In the genomic region with DNA sequence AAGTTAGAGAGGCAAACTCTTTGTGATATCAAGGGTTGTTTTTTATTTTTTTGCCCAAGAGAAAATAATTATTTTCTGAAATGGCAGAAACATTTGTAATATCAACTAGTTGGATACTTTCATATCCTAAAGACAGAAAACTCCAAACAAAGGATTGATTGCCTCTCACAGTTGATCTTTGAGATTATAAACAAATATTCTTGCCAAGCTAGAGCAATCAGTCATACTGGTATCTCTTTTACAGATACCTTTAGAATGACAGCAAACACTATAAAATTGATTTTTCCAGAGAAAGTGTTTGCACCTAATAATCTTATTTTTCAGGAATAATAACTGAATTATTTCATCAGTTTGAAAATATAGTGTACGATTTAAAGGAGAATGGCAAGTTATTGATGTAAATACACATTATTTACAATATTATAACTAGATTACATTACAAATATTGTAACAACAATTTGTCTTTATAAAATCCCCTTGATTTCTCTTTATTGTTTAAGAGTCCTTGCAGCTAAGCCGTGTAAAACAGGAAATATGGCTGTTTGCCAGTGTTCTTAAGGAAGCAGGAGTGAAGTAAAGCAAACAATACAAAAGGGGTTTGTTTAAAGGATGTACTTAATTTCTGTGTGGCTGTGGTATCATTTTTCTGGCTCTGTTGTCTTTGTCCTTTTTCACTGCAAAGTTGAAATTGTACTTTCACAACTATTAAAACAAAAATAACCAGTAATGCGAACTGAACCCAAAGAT, we compare ENCODE assay signal across 10 cellular contexts. TPM values are rescaled to one million over a fixed set of nuclear protein-coding genes. Genes with fewer than 3 reads are reported as not detected.
DNase-seq lines count a peak whose midpoint lies in the region; ATAC-seq, FAIRE-seq and TF ChIP-seq lines count a peak whose summit lies in the region.
"Had no signal": no experiment of that assay in that cellular context is flagged by ENCODE, and none has a peak within 500 bp of the region (broad histone marks: within the 10 kb centered on the region; RNA-seq: fewer than 3 reads in every experiment).

No MANE protein-coding gene starts in this region.

- H3K4me3 ChIP-seq in K562: no peak overlapping the region
- no peak overlapping the region; a peak in 1 of 6 replicates for H3K4me3 ChIP-seq in HepG2 (replicated peaks in 1 of 3; ENCODE audit: insufficient read depth in 1 of 3, low read depth in 2 of 3, low read length in 3 of 3)

- no peak for FAIRE-seq in K562 (lab: Jason Lieb, UNC)
- FAIRE-seq in HepG2 (lab: Jason Lieb, UNC): no peak

- CTCF ChIA-PET in K562 (lab: Yijun Ruan, JAX; ENCODE audit: low intra/inter-chr PET ratio) (interaction anchor here (0.6 to 5.7 kb wide), 4 partner anchors 12 to 291 kb away, joined by 3 to 77 read pairs (median 19); no protein-coding TSS in a partner anchor), HepG2 (lab: Yijun Ruan, JAX; ENCODE audit: low intra/inter-chr PET ratio, low total read pairs) (interaction anchor here (1.9 to 3.9 kb wide), 3 partner anchors 141 to 291 kb away, joined by 10 to 46 read pairs (median 20); no protein-coding TSS in a partner anchor)

- H3K9me3 ChIP-seq in K562 (replicated peaks; ENCODE audit: control insufficient read depth, insufficient read depth, low read depth, low read length) (no peaks in the 10 kb centered on the region), HepG2 (ENCODE audit: low read length) (no peaks in the 10 kb centered on the region)

- ATAC-seq in K562: no peak
- no peak for ATAC-seq in HepG2
- ATAC-seq in HG03135 (IDR thresholded peaks at IDR 0.05; ENCODE audit: unreplicated experiment): no peak
- ATAC-seq in HG03159 (IDR thresholded peaks at IDR 0.05; ENCODE audit: unreplicated experiment): no peak
- ATAC-seq in HG02970 (IDR thresholded peaks at IDR 0.05; ENCODE audit: low FRiP score, unreplicated experiment): no peak

- intact Hi-C loops in K562 (cut with micrococcal nuclease) (loop anchor here (5.0 kb wide), 2 partner anchors 52 to 287 kb away; no protein-coding TSS in a partner anchor), HepG2 (cut with micrococcal nuclease; ENCODE audit: unreplicated experiment) (loop anchor here (2.0 to 10.0 kb wide), 3 partner anchors 20 to 292 kb away; no protein-coding TSS in a partner anchor)

- no peak overlapping the region for H3K4me2 ChIP-seq in K562 (ENCODE audit: insufficient read depth, low read length)
- no peak overlapping the region for H3K4me2 ChIP-seq in HepG2 (ENCODE audit: low read depth, low read length)
- H3K4me2 ChIP-seq: KMS-11 had no signal

- H3K4me1 ChIP-seq in K562 (replicated peaks in 1 of 2; ENCODE audit: control insufficient read depth in 2 of 2, insufficient read depth in 2 of 2, low read length in 2 of 2): peaks cover 6 to 31% of the 10 kb centered on the region in 2 experiments
- H3K4me1 ChIP-seq in HepG2 (ENCODE audit: insufficient read depth, low read length): peaks cover 21% of the 10 kb centered on the region

- H4K20me1 ChIP-seq in K562 (replicated peaks; ENCODE audit: control insufficient read depth, insufficient read depth, low read length) (no peaks in the 10 kb centered on the region), HepG2 (ENCODE audit: insufficient read depth, low read length) (no peaks in the 10 kb centered on the region)

- H3K9me1 ChIP-seq in K562 (ENCODE audit: control insufficient read depth, insufficient read depth, low read length): no peaks in the 10 kb centered on the region

- DNase-seq in COLO829 (ENCODE audit: low spot score): peak; percentile 44
- DNase-seq in NCI-H1105 (lab: John Stamatoyannopoulos, UW): peak; percentile 19
- DNase-seq in K562 (ENCODE audit: extremely low read depth in 1 of 4, low spot score in 3 of 4): no peak
- DNase-seq in HepG2 (ENCODE audit: low spot score): peak; percentile 20
- DNase-seq in GM20000 (ENCODE audit: low spot score): no peak
- DNase-seq: DND-41 had no signal

- TF ChIP-seq CTCF in K562 (IDR thresholded peaks at IDR 0.05 in 2 of 3, conservative IDR thresholded peaks at IDR 0.05 in 1 of 3; ENCODE audit: insufficient read depth in 2 of 3, low read depth in 1 of 3, low read length in 3 of 3): no peak
- no peak for TF ChIP-seq CTCF in HepG2 (CRISPR knock-in tag; IDR thresholded peaks at IDR 0.05)
- TF ChIP-seq CTCF in GM20000 (IDR thresholded peaks at IDR 0.05; ENCODE audit: extremely low read depth, missing control alignments): no peak

- TF ChIP-seq EP300 in K562 (IDR thresholded peaks at IDR 0.05; ENCODE audit: low read length) (no peak), HepG2 (IDR thresholded peaks at IDR 0.05; ENCODE audit: low read depth in 2 of 2, low read length in 2 of 2) (no peak), HepG2 (CRISPR knock-in tag; IDR thresholded peaks at IDR 0.05; ENCODE audit: borderline replicate concordance) (no peak)

- no peak for TF ChIP-seq POLR2A in K562 (conservative IDR thresholded peaks at IDR 0.05)
- TF ChIP-seq POLR2A in HepG2 (IDR thresholded peaks at IDR 0.05; ENCODE audit: insufficient read depth in 1 of 2, low read depth in 2 of 2, low read length in 2 of 2): no peak

- no peak overlapping the region; a peak in 1 of 4 replicates for H3K9ac ChIP-seq in K562 (ENCODE audit: insufficient read depth in 1 of 2, low read depth in 2 of 2, low read length in 2 of 2)
- no peak overlapping the region for H3K9ac ChIP-seq in HepG2 (ENCODE audit: insufficient read depth, low read depth, low read length)
- H3K9ac ChIP-seq: KMS-11 had no signal

- POLR2A ChIA-PET in K562 (lab: Yijun Ruan, JAX) (interaction anchor here (0.6 kb wide), 1 partner anchor 142 kb away, joined by 3 read pairs; no protein-coding TSS in a partner anchor), HepG2 (lab: Yijun Ruan, JAX) (no interaction called here)

- no TSS peak for BruUV-seq in K562 (replicated peaks; lab: Mats Ljungman, UMichigan)
- no TSS peak for BruUV-seq in HepG2 (replicated peaks; lab: Mats Ljungman, UMichigan)

- peaks cover 88% of the 10 kb centered on the region for H3K79me2 ChIP-seq in K562 (ENCODE audit: control insufficient read depth, insufficient read depth, low read length)
- no peaks in the 10 kb centered on the region for H3K79me2 ChIP-seq in HepG2 (ENCODE audit: insufficient read depth, low read length)

- TF ChIP-seq RAD21 in K562 (CRISPR knock-in tag; conservative IDR thresholded peaks at IDR 0.05 in 1 of 2, IDR thresholded peaks at IDR 0.05 in 1 of 2): no peak
- TF ChIP-seq RAD21 in HepG2 (CRISPR knock-in tag; IDR thresholded peaks at IDR 0.05): no peak

- H3K36me3 ChIP-seq in K562 (ENCODE audit: control insufficient read depth, insufficient read depth, low read length) (no peaks in the 10 kb centered on the region; the same call in 2 of the 3 replicates), HepG2 (replicated peaks in 1 of 2; ENCODE audit: control insufficient read depth in 1 of 2, insufficient read depth in 2 of 2, low read length in 2 of 2) (no peaks in the 10 kb centered on the region)

- H2AFZ ChIP-seq in K562 (ENCODE audit: low read depth, low read length): no peak overlapping the region
- no peak overlapping the region for H2AFZ ChIP-seq in HepG2 (ENCODE audit: low read length)

- H3K27me3 ChIP-seq in K562 (ENCODE audit: control insufficient read depth in 2 of 2, insufficient read depth in 2 of 2, low read length in 2 of 2) (no peaks in the 10 kb centered on the region), HepG2 (ENCODE audit: control insufficient read depth in 1 of 2, insufficient read depth in 2 of 2, low read length in 2 of 2) (no peaks in the 10 kb centered on the region)

- WGBS in K562 (ENCODE audit: insufficient coverage, low coverage, missing lambda C conversion rate): 40% methylated on average over 3 of the region's 3 CpGs
- 51% methylated on average over 3 of the region's 3 CpGs for WGBS in HepG2 (ENCODE audit: low lambda C conversion rate)

- H3K27ac ChIP-seq in K562 (ENCODE audit: extremely low read depth, low read depth, low read length): peak overlapping the region; percentile 36; the same call in 2 of the 3 replicates
- H3K27ac ChIP-seq in HepG2 (ENCODE audit: extremely low read length, insufficient read depth, low read length): no peak overlapping the region
- H3K27ac ChIP-seq: KMS-11 had no signal

- in situ Hi-C loops in K562 (cut with MboI): loop anchor here (5.0 to 10.0 kb wide), 2 partner anchors 142 to 290 kb away; no protein-coding TSS in a partner anchor
- in situ Hi-C loops in HepG2 (cut with HindIII; ENCODE audit: extremely low pct_ligation_motif_present, low pct_unique_long_range_greater_than_20kb): loop anchor here (5.0 to 25.0 kb wide), 3 partner anchors 82 to 297 kb away; no protein-coding TSS in a partner anchor

RNA-seq across cellular contexts. Expression of gene MAPK8, which starts 58.4 kb away (rescaled TPM):
- 97.6 and 205 TPM in 2 replicates for total RNA-seq in K562 (2011; cell fraction: chromatin; rRNA removed; ENCODE audit: low replicate concordance)
- 32.9 and 40.0 TPM in 2 replicates for total RNA-seq in K562 (2011; cell fraction: nucleolus; rRNA removed)
- total RNA-seq in K562 (2011; cell fraction: nucleoplasm; rRNA removed): 81.8 and 108 TPM in 2 replicates
- 40.1 and 44.7 TPM in 2 replicates for total RNA-seq in K562 (2014; rRNA removed)
- total RNA-seq in K562 (2014; rRNA removed; fragmentation: Illumina TruSeq; extraction: Trizol): 72.9 and 92.4 TPM in 2 replicates
- total RNA-seq in K562 (2015; rRNA removed; fragmentation: Illumina TruSeq; extraction: Trizol): 60.2 and 63.8 TPM in 2 replicates
- total RNA-seq in K562 (2021): 68.3 and 72.4 TPM in 2 replicates
- 110 and 159 TPM in 2 replicates for polyA plus RNA-seq in K562 (2011; rRNA removed)
- polyA plus RNA-seq in K562 (2011; cell fraction: cytosol; rRNA removed): 32.6 and 54.1 TPM in 2 replicates
- 60.4 and 79.1 TPM in 2 replicates for polyA plus RNA-seq in K562 (2011; cell fraction: nucleus; rRNA removed)
- 43.5 and 52.0 TPM in 2 replicates for polyA plus RNA-seq in K562 (2012)
- 91.0 and 93.4 TPM in 2 replicates for polyA plus RNA-seq in K562 (2014; fragmentation: Illumina TruSeq; extraction: Trizol)
- 1 to 10 TPM; 6.4 to 6.8 TPM for polyA plus RNA-seq in K562 (2014; fragmentation: Nextera tagmentation; extraction: Ambion mirVana)
- 65.5 and 71.0 TPM in 2 replicates for polyA plus RNA-seq in K562 (2014; rRNA removed)
- polyA minus RNA-seq in K562 (2011; rRNA and poly(A)+ RNA removed): 127 and 194 TPM in 2 replicates
- polyA minus RNA-seq in K562 (2011; cell fraction: cytosol; rRNA and poly(A)+ RNA removed): 45.0 and 46.1 TPM in 2 replicates
- 58.6 and 104 TPM in 2 replicates for polyA minus RNA-seq in K562 (2011; cell fraction: nucleus; rRNA and poly(A)+ RNA removed)
- total RNA-seq in HepG2 (2016; rRNA removed; fragmentation: Illumina TruSeq; extraction: Trizol): 47.3 and 64.5 TPM in 2 replicates
- 38.1 and 43.3 TPM in 2 replicates for total RNA-seq in HepG2 (2016; cell fraction: cytosol; rRNA removed; fragmentation: Illumina TruSeq; extraction: Trizol; ENCODE audit: low read depth)
- 52.5 and 69.3 TPM in 2 replicates for total RNA-seq in HepG2 (2016; cell fraction: insoluble cytoplasmic fraction; rRNA removed; fragmentation: Illumina TruSeq; extraction: Trizol)
- 40.8 and 50.0 TPM in 2 replicates for total RNA-seq in HepG2 (2016; cell fraction: membrane; rRNA removed; fragmentation: Illumina TruSeq; extraction: Trizol)
- 47.3 and 50.1 TPM in 2 replicates for total RNA-seq in HepG2 (2016; cell fraction: nucleus; rRNA removed; fragmentation: Illumina TruSeq; extraction: Trizol)
- 28.9 and 41.6 TPM in 2 replicates for polyA plus RNA-seq in HepG2 (2011; rRNA removed)
- polyA plus RNA-seq in HepG2 (2011; cell fraction: cytosol; rRNA removed): 20.5 and 25.1 TPM in 2 replicates
- polyA plus RNA-seq in HepG2 (2011; cell fraction: nucleus; rRNA removed): 23.9 and 28.6 TPM in 2 replicates
- 27.8 and 29.2 TPM in 2 replicates for polyA plus RNA-seq in HepG2 (2012)
- 7.5 and 9.5 TPM in 2 replicates for polyA plus RNA-seq in HepG2 (2016; cell fraction: cytosol; fragmentation: Illumina TruSeq; extraction: Trizol; ENCODE audit: low read depth)
- 48.2 and 48.3 TPM in 2 replicates for polyA plus RNA-seq in HepG2 (2016; cell fraction: insoluble cytoplasmic fraction; fragmentation: Illumina TruSeq; extraction: Trizol; ENCODE audit: low read depth)
- polyA plus RNA-seq in HepG2 (2016; cell fraction: membrane; fragmentation: Illumina TruSeq; extraction: Trizol; ENCODE audit: low read depth): 18.9 and 25.1 TPM in 2 replicates
- polyA plus RNA-seq in HepG2 (2016; cell fraction: nucleus; fragmentation: Illumina TruSeq; extraction: Trizol; ENCODE audit: insufficient read depth, low read depth): 49.0 and 52.9 TPM in 2 replicates
- 13.2 and 15.2 TPM in 2 replicates for polyA minus RNA-seq in HepG2 (2011; rRNA and poly(A)+ RNA removed; ENCODE audit: low replicate concordance)
- 20.2 and 27.6 TPM in 2 replicates for polyA minus RNA-seq in HepG2 (2011; cell fraction: cytosol; rRNA and poly(A)+ RNA removed)
- 79.8 and 93.3 TPM in 2 replicates for polyA minus RNA-seq in HepG2 (2011; cell fraction: nucleus; rRNA and poly(A)+ RNA removed)

Comparison
In these comparisons a context has a peak if more than half of its experiments do, and no peak if none do; other contexts are left out.
1. DNase-seq: peak in COLO829 (single experiment), NCI-H1105 (single experiment) and HepG2 (single experiment); none in K562 (0 of 4) and GM20000 (single experiment).